Comparison of ENCODE assay signal across 8 cellular contexts in the genomic region with DNA sequence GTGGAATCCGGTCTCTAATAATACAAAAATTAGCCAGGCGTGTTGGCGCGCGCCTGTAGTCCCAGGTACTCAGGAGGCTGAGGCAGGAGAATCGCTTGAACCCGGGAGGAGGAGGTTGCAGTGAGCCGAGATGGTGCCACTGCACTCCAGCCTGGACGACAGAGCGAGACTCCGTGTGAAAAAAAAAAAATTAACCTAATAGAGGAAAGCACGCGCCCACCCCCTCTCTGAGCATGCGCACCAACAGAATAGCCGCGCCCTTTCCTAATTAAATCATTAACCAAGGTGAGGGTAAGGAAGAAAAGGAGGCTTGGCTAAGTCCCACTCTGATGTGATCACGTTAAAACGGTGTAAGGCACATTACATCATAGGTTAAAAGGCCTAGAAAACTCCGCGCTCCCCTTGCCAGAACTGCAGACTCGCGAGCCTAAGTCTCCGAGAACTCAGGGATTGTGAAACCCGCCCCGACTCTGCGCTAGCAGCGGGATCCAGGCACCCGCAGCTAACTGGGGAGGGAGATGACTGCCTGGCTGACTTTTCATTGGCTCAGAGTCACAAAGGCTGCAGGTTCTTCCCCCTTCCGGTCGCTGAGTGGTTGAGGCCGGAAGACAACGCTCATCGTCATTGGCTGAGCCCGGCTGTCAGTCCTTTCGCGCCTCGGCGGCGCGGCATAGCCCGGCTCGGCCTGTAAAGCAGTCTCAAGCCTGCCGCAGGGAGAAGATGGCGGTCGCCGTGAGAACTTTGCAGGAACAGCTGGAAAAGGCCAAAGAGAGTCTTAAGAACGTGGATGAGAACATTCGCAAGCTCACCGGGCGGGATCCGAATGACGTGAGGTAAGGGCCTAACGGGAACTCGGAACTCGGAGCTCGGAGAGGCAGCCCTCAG. TPM values are rescaled to one million over a fixed set of nuclear protein-coding genes. Genes with fewer than 3 reads are reported as not detected.
DNase-seq lines count a peak whose midpoint lies in the region; ATAC-seq and TF ChIP-seq lines count a peak whose summit lies in the region.

A gene (plus strand): TSS at position 695 of the 885 bp plus-strand sequence. CDS start 26 bp downstream, at position 721.

- peak within 1 kb of the TSS; percentile 100 for H3K27ac Mint-ChIP-seq in GM23338
- peak within 1 kb of the TSS; percentile 99 to 100 (median 99) for H3K27ac Mint-ChIP-seq in naive B cell
- H3K27ac Mint-ChIP-seq in stimulated activated memory B cell treated with anti-CD40 and anti-IgM and Interleukin-4, amounts not matched to agents 10 μg/mL and 1 μg/mL and 100 μg/mL, for 72 hours = peak within 1 kb of the TSS; percentile 93

- H3K4me2 ChIP-seq in DOHH2 (ENCODE audit: low read length) (peak within 1 kb of the TSS; percentile 81), GM23338 (peak within 1 kb of the TSS; percentile 82)

- no peaks in the 10 kb centered on the region for H3K9me3 ChIP-seq in DOHH2 (ENCODE audit: control insufficient read depth, insufficient read depth, low read length)

- H3K9me2 ChIP-seq in DOHH2 (replicated peaks; ENCODE audit: control insufficient read depth, low read length) (no peaks in the 10 kb centered on the region), GM23338 (ENCODE audit: insufficient read depth) (no peaks in the 10 kb centered on the region)

- H3K36me3 Mint-ChIP-seq in GM23338 (ENCODE audit: low read depth) = no peaks in the 10 kb centered on the region; the same call in 1 of the 3 replicates
- peaks cover 7 to 16% of the 10 kb centered on the region in 2 donors for H3K36me3 Mint-ChIP-seq in naive B cell
- peaks cover 24% of the 10 kb centered on the region for H3K36me3 Mint-ChIP-seq in stimulated activated memory B cell treated with anti-CD40 and anti-IgM and Interleukin-4, amounts not matched to agents 10 μg/mL and 1 μg/mL and 100 μg/mL, for 72 hours

- H3K4me1 Mint-ChIP-seq in GM23338 = peaks cover 31% of the 10 kb centered on the region
- peaks cover 18 to 44% (median 20%) of the 10 kb centered on the region in 3 donors for H3K4me1 Mint-ChIP-seq in naive B cell
- peaks cover 7% of the 10 kb centered on the region for H3K4me1 Mint-ChIP-seq in stimulated activated memory B cell treated with anti-CD40 and anti-IgM and Interleukin-4, amounts not matched to agents 10 μg/mL and 1 μg/mL and 100 μg/mL, for 72 hours

- peak within 1 kb of the TSS; percentile 88 for H3K4me3 ChIP-seq in DOHH2 (ENCODE audit: low read length)
- H3K4me3 ChIP-seq in GM23338 = peak within 1 kb of the TSS; percentile 69

- H3K27me3 Mint-ChIP-seq in GM23338 (ENCODE audit: insufficient read depth, low read depth, poor library complexity) (peaks cover 17% of the 10 kb centered on the region), naive B cell (no peaks in the 10 kb centered on the region)
- no peaks in the 10 kb centered on the region for H3K27me3 Mint-ChIP-seq in stimulated activated memory B cell treated with anti-CD40 and anti-IgM and Interleukin-4, amounts not matched to agents 10 μg/mL and 1 μg/mL and 100 μg/mL, for 72 hours

- TF ChIP-seq CTCF in DOHH2 (IDR thresholded peaks at IDR 0.05; ENCODE audit: low read depth, low read length, poor library complexity, severe bottlenecking) (no peak), GM23338 (conservative IDR thresholded peaks at IDR 0.05; ENCODE audit: low read depth in 2 of 2) (no peak)

- H3K79me2 ChIP-seq in DOHH2 (ENCODE audit: control insufficient read depth, low read length) (peaks cover 51% of the 10 kb centered on the region), GM23338 (replicated peaks; ENCODE audit: insufficient read depth) (peaks cover 44% of the 10 kb centered on the region)

- no peaks in the 10 kb centered on the region for H3K27me3 ChIP-seq in DOHH2 (ENCODE audit: control insufficient read depth, low read length)
- H3K27me3 ChIP-seq in GM23338 (ENCODE audit: insufficient read depth) = no peaks in the 10 kb centered on the region

- peak within 1 kb of the TSS; percentile 99 for H3K4me3 Mint-ChIP-seq in GM23338
- H3K4me3 Mint-ChIP-seq in naive B cell = peak within 1 kb of the TSS; percentile 97 to 100 (median 98)
- peak within 1 kb of the TSS; percentile 88 for H3K4me3 Mint-ChIP-seq in stimulated activated memory B cell treated with anti-CD40 and anti-IgM and Interleukin-4, amounts not matched to agents 10 μg/mL and 1 μg/mL and 100 μg/mL, for 72 hours

- H4K20me1 ChIP-seq in DOHH2 (ENCODE audit: control insufficient read depth, insufficient read depth, low read depth, low read length) = peaks cover 24% of the 10 kb centered on the region
- H4K20me1 ChIP-seq in GM23338 (replicated peaks; ENCODE audit: insufficient read depth) = peaks cover 17% of the 10 kb centered on the region; the same call in 1 of the 2 replicates

- ATAC-seq in GM23338 (peak; percentile 87), naive B cell (ENCODE audit: low read depth in 2 of 2) (peak; percentile 83 to 84)
- ATAC-seq in stimulated activated memory B cell treated with anti-CD40 and anti-IgM and Interleukin-4, amounts not matched to agents 10 μg/mL and 1 μg/mL and 100 μg/mL, for 72 hours = peak; percentile 97

- DNase-seq in GM23338 (ENCODE audit: low spot score) (peak; percentile 99), LHCN-M2 (ENCODE audit: low read depth) (peak; percentile 99), RPMI8226 (peak; percentile 96), fibroblast of gingiva (ENCODE audit: low read depth) (peak; percentile 100), naive B cell (peak; percentile 98)
- DNase-seq in activated T-helper 1 cell treated with anti-CD3 and anti-CD28 coated beads, Interleukin-2, amount 50 U/mL, for 16 hours (ENCODE audit: low read depth in 1 of 2, low spot score in 1 of 2) = peak; percentile 86 to 94

- H3K27ac ChIP-seq in DOHH2 (ENCODE audit: low read depth, low read length) (peak within 1 kb of the TSS; percentile 88), GM23338 (ENCODE audit: low read depth) (peak within 1 kb of the TSS; percentile 98)

- H3K4me1 ChIP-seq in DOHH2 (ENCODE audit: control insufficient read depth, low read length) (peaks cover 57% of the 10 kb centered on the region), GM23338 (ENCODE audit: insufficient read depth) (peaks cover 11% of the 10 kb centered on the region)

- H3F3A ChIP-seq in DOHH2 (ENCODE audit: control insufficient read depth, insufficient read depth) (peaks cover 50% of the 10 kb centered on the region), GM23338 (replicated peaks; ENCODE audit: low read depth) (peaks cover 31% of the 10 kb centered on the region)

- no peak within 1 kb of the TSS for H2AFZ ChIP-seq in GM23338

- no peaks in the 10 kb centered on the region; the same call in 2 of the 3 replicates for H3K9me3 Mint-ChIP-seq in GM23338
- H3K9me3 Mint-ChIP-seq in naive B cell = no peaks in the 10 kb centered on the region
- no peaks in the 10 kb centered on the region for H3K9me3 Mint-ChIP-seq in stimulated activated memory B cell treated with anti-CD40 and anti-IgM and Interleukin-4, amounts not matched to agents 10 μg/mL and 1 μg/mL and 100 μg/mL, for 72 hours

- peaks cover 51% of the 10 kb centered on the region for H3K36me3 ChIP-seq in DOHH2 (ENCODE audit: control insufficient read depth, low read length)
- peaks cover 40% of the 10 kb centered on the region for H3K36me3 ChIP-seq in GM23338 (ENCODE audit: insufficient read depth)

TF ChIP-seq in GM23338, 12 proteins besides CTCF, POLR2A, EP300 and RAD21:
- no peak for TF ChIP-seq ZNF114 (CRISPR knock-in tag; IDR thresholded peaks at IDR 0.05)
- no peak for TF ChIP-seq EZH2phosphoT487 (IDR thresholded peaks at IDR 0.05; ENCODE audit: unreplicated experiment)
- TF ChIP-seq POLR2AphosphoS5 (IDR thresholded peaks at IDR 0.05; ENCODE audit: low read depth) = peak; percentile 97
- peak; percentile 87 for TF ChIP-seq CREB1 (CRISPR knock-in tag; IDR thresholded peaks at IDR 0.05; ENCODE audit: low read depth)
- TF ChIP-seq STAT1 (IDR thresholded peaks at IDR 0.05; ENCODE audit: unreplicated experiment) = no peak
- TF ChIP-seq EZH2 (IDR thresholded peaks at IDR 0.05; ENCODE audit: low read depth, unreplicated experiment) = no peak
- TF ChIP-seq, protein P1, sequence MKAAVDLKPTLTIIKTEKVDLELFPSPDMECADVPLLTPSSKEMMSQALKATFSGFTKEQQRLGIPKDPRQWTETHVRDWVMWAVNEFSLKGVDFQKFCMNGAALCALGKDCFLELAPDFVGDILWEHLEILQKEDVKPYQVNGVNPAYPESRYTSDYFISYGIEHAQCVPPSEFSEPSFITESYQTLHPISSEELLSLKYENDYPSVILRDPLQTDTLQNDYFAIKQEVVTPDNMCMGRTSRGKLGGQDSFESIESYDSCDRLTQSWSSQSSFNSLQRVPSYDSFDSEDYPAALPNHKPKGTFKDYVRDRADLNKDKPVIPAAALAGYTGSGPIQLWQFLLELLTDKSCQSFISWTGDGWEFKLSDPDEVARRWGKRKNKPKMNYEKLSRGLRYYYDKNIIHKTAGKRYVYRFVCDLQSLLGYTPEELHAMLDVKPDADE (IDR thresholded peaks at IDR 0.05) = peak; percentile 84

RNA-seq across cellular contexts. Expression of the gene that starts here (rescaled TPM):
- 60.0 and 69.8 TPM in 2 replicates for total RNA-seq in GM23338 (2014; rRNA removed; shearing (Covaris generic))
- 275 and 325 TPM in 2 replicates for polyA plus RNA-seq in GM23338 (2016; fragmentation: Nextera tagmentation; extraction: Ambion mirVana)
- 27.5 and 32.2 TPM in 2 replicates for total RNA-seq in LHCN-M2 (2014; rRNA removed)
- 17.2 TPM for polyA plus RNA-seq in LHCN-M2 (2012)
- polyA plus RNA-seq in naive B cell (ENCODE audit: low read depth in 6 of 6) = 10 to 100 TPM; 18.6 to 42.5 (median 24.7) TPM

Comparison
In these comparisons a context has a peak if more than half of its experiments do, and no peak if none do; other contexts are left out.
1. Peak in every context shown above with its lines: DNase-seq, ATAC-seq, H3K4me3 ChIP-seq and H3K27ac ChIP-seq.